Comparison of ENCODE assay signal across 9 cellular contexts in the genomic region with DNA sequence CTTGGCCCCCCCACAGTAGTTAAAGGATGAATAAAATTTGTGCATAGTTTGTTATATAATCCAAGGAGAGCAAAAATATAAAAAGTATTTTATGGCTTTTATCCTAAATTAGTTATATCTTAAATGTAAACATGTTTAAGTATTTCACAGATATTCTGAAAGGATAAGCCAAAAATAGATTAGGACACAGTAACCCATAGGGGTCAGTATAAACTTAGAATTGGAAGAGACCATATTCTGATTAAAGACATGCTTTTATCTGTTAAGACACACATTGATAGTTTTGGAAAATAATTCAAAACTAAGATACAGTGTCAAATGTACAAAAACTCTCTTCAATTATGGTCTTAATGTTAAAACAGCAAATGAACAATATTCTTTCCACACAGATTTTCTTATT. TPM values are rescaled to one million over a fixed set of nuclear protein-coding genes. Genes with fewer than 3 reads are reported as not detected.
DNase-seq lines count a peak whose midpoint lies in the region; ATAC-seq and TF ChIP-seq lines count a peak whose summit lies in the region.
"Had no signal": no experiment of that assay in that cellular context is flagged by ENCODE, and none has a peak within 500 bp of the region (broad histone marks: within the 10 kb centered on the region; RNA-seq: fewer than 3 reads in every experiment).

No MANE protein-coding gene starts in this region.

- H3K27me3 ChIP-seq in Panc1 (ENCODE audit: control insufficient read depth, insufficient read depth, low read length) = no peaks in the 10 kb centered on the region

- peaks cover 3% of the 10 kb centered on the region; the same call in 1 of the 2 replicates for H3K4me1 ChIP-seq in Panc1 (ENCODE audit: control insufficient read depth, insufficient read depth, low read length)
- H3K4me1 ChIP-seq: prostate gland had no signal

- in situ Hi-C loops in Panc1 (cut with HindIII; ENCODE audit: low pct_unique_long_range_greater_than_20kb, low sequenced_read_pairs) = no loop called here

- CTCF ChIA-PET in GM10248 (lab: Yijun Ruan, JAX) (interaction anchor here (2.8 to 3.0 kb wide), 2 partner anchors 16 to 54 kb away, joined by 19 to 22 read pairs; no protein-coding TSS in a partner anchor), Panc1 (lab: Charles Lee) (no interaction called here)

- intact Hi-C loops in Panc1 (cut with micrococcal nuclease; ENCODE audit: unreplicated experiment) = loop anchor here (1.0 kb wide), 1 partner anchor 54 kb away; no protein-coding TSS in a partner anchor

- no peak for DNase-seq in GM10248 (ENCODE audit: extremely low spot score)
- DNase-seq in Panc1 (ENCODE audit: low read depth, low spot score) = peak; percentile 8
- peak; percentile 42 for DNase-seq in fibroblast of the aortic adventitia (ENCODE audit: low read depth)
- no peak for DNase-seq in NCI-H128 (lab: John Stamatoyannopoulos, UW; ENCODE audit: unreplicated experiment)
- no peak for DNase-seq in islet precursor cell

- peaks cover 10% of the 10 kb centered on the region for H3K36me3 Mint-ChIP-seq in activated T-helper 17 cell treated with anti-CD3 and anti-CD28 coated beads, Interleukin-2, amount 50 U/mL, for 72 hours (ENCODE audit: low read depth)

- POLR2A ChIA-PET in GM10248 (lab: Yijun Ruan, JAX) (no interaction called here), Panc1 (lab: Charles Lee) (no interaction called here)

- H3K9me3 Mint-ChIP-seq in activated T-helper 17 cell treated with anti-CD3 and anti-CD28 coated beads, Interleukin-2, amount 50 U/mL, for 72 hours = no peaks in the 10 kb centered on the region

- H3K4me3 Mint-ChIP-seq in activated T-helper 17 cell treated with anti-CD3 and anti-CD28 coated beads, Interleukin-2, amount 50 U/mL, for 72 hours = no peak overlapping the region

- no peaks in the 10 kb centered on the region for H3K4me1 Mint-ChIP-seq in activated T-helper 17 cell treated with anti-CD3 and anti-CD28 coated beads, Interleukin-2, amount 50 U/mL, for 72 hours

- no peak overlapping the region for H3K4me3 ChIP-seq in Panc1 (ENCODE audit: low read depth in 2 of 2, low read length in 2 of 2)
- no peak overlapping the region for H3K4me3 ChIP-seq in fibroblast of the aortic adventitia (ENCODE audit: low read depth, low read length)
- H3K4me3 ChIP-seq: prostate gland had no signal

- ATAC-seq in Panc1 (no peak), GM18520 (IDR thresholded peaks at IDR 0.05; ENCODE audit: unreplicated experiment) (no peak)
- ATAC-seq in activated T-helper 17 cell treated with anti-CD3 and anti-CD28 coated beads, Interleukin-2, amount 50 U/mL, for 72 hours (replicated peaks) = no peak

- H3K36me3 ChIP-seq in Panc1 (ENCODE audit: control insufficient read depth, insufficient read depth, low read length) = peaks cover 4% of the 10 kb centered on the region; the same call in 1 of the 2 replicates
- H3K36me3 ChIP-seq: prostate gland had no signal

- no peak overlapping the region for H3K27ac ChIP-seq in 22Rv1
- H3K27ac ChIP-seq in Panc1 (ENCODE audit: low read length) = no peak overlapping the region
- H3K27ac ChIP-seq: prostate gland had no signal

- H3K27me3 Mint-ChIP-seq in activated T-helper 17 cell treated with anti-CD3 and anti-CD28 coated beads, Interleukin-2, amount 50 U/mL, for 72 hours = no peaks in the 10 kb centered on the region

- no peaks in the 10 kb centered on the region for H3K9me3 ChIP-seq in Panc1 (ENCODE audit: control insufficient read depth, insufficient read depth, low read depth, low read length)
- H3K9me3 ChIP-seq: prostate gland had no signal

- no TSS peak for BruUV-seq in Panc1 (replicated peaks; lab: Mats Ljungman, UMichigan)

- no peak overlapping the region for H3K27ac Mint-ChIP-seq in activated T-helper 17 cell treated with anti-CD3 and anti-CD28 coated beads, Interleukin-2, amount 50 U/mL, for 72 hours

- TF ChIP-seq CTCF in 22Rv1 (IDR thresholded peaks at IDR 0.05) (peak; percentile 64), GM10248 (IDR thresholded peaks at IDR 0.05; ENCODE audit: control extremely low read depth, extremely low read depth, low read depth, missing control alignments) (peak; percentile 29), Panc1 (IDR thresholded peaks at IDR 0.05) (peak; percentile 46; the same call in 1 of the 2 replicates), fibroblast of the aortic adventitia (IDR thresholded peaks at IDR 0.05; ENCODE audit: insufficient read depth, low read length) (peak; percentile 49)

RNA-seq across cellular contexts. Expression of gene SERINC1, which starts 4.5 kb away (rescaled TPM):
- total RNA-seq in Panc1 (2021; ENCODE audit: unreplicated experiment) (131 TPM), fibroblast of the aortic adventitia (ENCODE audit: low replicate concordance) (243 and 282 TPM in 2 replicates)
- polyA plus RNA-seq in Panc1 (2012; ENCODE audit: insufficient read length) = 91.5 TPM
- 10 to 100 TPM; 47.7 to 72.1 TPM for total RNA-seq in activated T-helper 17 cell treated with anti-CD3 and anti-CD28 coated beads, Interleukin-2, amount 50 U/mL, for 72 hours

Comparison
In these comparisons a context has a peak if more than half of its experiments do, and no peak if none do; other contexts are left out.
1. DNase-seq: peak in Panc1 (single experiment) and fibroblast of the aortic adventitia (single experiment); none in GM10248 (single experiment), NCI-H128 (single experiment) and islet precursor cell (single experiment).
2. Peak in every context shown above with its lines, with median percentiles within 50 percentile points of each other: CTCF ChIP-seq.